Comparison of ENCODE assay signal across 8 cellular contexts in the genomic region with DNA sequence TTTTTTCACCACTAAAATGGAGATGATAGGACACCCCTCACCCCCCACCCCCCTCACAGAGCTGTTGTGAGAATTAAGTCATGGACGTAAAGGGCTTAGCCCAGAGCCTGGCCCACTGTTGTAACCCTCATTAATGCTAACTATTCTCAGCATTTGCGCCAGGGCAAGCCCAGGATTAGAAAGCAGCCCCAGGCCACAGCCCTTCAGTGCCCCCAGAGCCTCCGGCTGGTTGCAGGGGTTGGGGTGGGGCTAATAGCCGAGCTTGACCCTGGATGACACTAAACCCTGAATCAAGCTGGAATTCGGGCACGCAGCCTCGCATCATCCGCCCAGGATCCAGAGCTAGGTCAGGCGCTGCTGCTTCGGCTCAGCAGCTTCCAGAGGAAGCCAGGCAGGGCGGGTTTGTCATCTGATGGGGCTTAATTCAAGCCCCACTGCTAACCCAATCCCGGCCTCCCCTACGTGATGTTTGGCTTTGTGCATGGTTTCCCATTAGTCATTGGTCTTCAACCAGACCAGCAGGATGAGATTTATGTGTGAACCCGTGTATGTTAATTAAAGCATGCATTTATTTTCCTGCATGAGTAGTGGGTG. TPM values are rescaled to one million over a fixed set of nuclear protein-coding genes. Genes with fewer than 3 reads are reported as not detected.
DNase-seq lines count a peak whose midpoint lies in the region; ATAC-seq and TF ChIP-seq lines count a peak whose summit lies in the region.

No MANE protein-coding gene starts in this region.

- H3K4me1 ChIP-seq in heart left ventricle (peaks cover 0 to 43% (median 22%) of the 10 kb centered on the region in 12 donors), psoas muscle (peaks cover 23% of the 10 kb centered on the region)

- no peaks in the 10 kb centered on the region for H3K9me3 Mint-ChIP-seq in activated naive CD4-positive, alpha-beta T cell treated with anti-CD3 and anti-CD28 coated beads, Interleukin-2, amount 10 ng/mL, durations not matched to agents 7 days and 5 days
- H3K9me3 Mint-ChIP-seq in activated T-helper 1 cell treated with anti-CD3 and anti-CD28 coated beads, Interleukin-12 subunit alpha, Interleukin-12 subunit beta, Interleukin-2, Interleukin-4 antibody, amounts not matched to agents 30 ng/mL and 10 ng/mL and 1 ng/mL, durations not matched to agents 14 hours and 24 hours and 36 hours: no peaks in the 10 kb centered on the region

- no peak for DNase-seq in activated naive CD4-positive, alpha-beta T cell treated with anti-CD3 and anti-CD28 coated beads, Interleukin-2, amount 10 ng/mL, durations not matched to agents 7 days and 5 days
- DNase-seq in activated naive CD4-positive, alpha-beta T cell treated with Interleukin-2 at 50 U/mL for 16 hours: no peak
- no peak for DNase-seq in activated T-helper 1 cell treated with anti-CD3 and anti-CD28 coated beads, Interleukin-12 subunit alpha, Interleukin-12 subunit beta, Interleukin-2, Interleukin-4 antibody, amounts not matched to agents 30 ng/mL and 10 ng/mL and 1 ng/mL, durations not matched to agents 14 hours and 24 hours and 36 hours (ENCODE audit: low spot score)
- DNase-seq in heart left ventricle (peak in 4 of 5 donors; percentile 33 to 61 (median 48)), psoas muscle (peak; percentile 71 to 81), SIG-M5 treated with dmso at 0.1 percent for 504 hours (lab: John Stamatoyannopoulos, UW; ENCODE audit: unreplicated experiment) (no peak)
- no peak for DNase-seq in activated CD8-positive, alpha-beta memory T cell treated with anti-CD3 and anti-CD28 coated beads, Interleukin-2, amount 50 U/mL, for 4 hours

- H3K4me3 Mint-ChIP-seq in activated naive CD4-positive, alpha-beta T cell treated with anti-CD3 and anti-CD28 coated beads, Interleukin-2, amount 10 ng/mL, durations not matched to agents 7 days and 5 days: peak overlapping the region; percentile 80
- peak overlapping the region; percentile 84 for H3K4me3 Mint-ChIP-seq in activated T-helper 1 cell treated with anti-CD3 and anti-CD28 coated beads, Interleukin-12 subunit alpha, Interleukin-12 subunit beta, Interleukin-2, Interleukin-4 antibody, amounts not matched to agents 30 ng/mL and 10 ng/mL and 1 ng/mL, durations not matched to agents 14 hours and 24 hours and 36 hours

- no peak for TF ChIP-seq CTCF in heart left ventricle (IDR thresholded peaks at IDR 0.05)
- TF ChIP-seq CTCF in psoas muscle (IDR thresholded peaks at IDR 0.05): no peak

- intact Hi-C loops in activated T-helper 1 cell treated with anti-CD3 and anti-CD28 coated beads, Interleukin-12 subunit alpha, Interleukin-12 subunit beta, Interleukin-2, Interleukin-4 antibody, amounts not matched to agents 30 ng/mL and 10 ng/mL and 1 ng/mL, durations not matched to agents 14 hours and 24 hours and 36 hours (cut with micrococcal nuclease): loop anchor here (2.0 kb wide), 1 partner anchor 21 kb away; no protein-coding TSS in a partner anchor
- intact Hi-C loops in heart left ventricle (cut with DNase I) (loop anchor here in 6 of 10 donors (5.0 to 10.0 kb wide), 3 partner anchors 91 to 159 kb away; a partner anchor contains a TSS), psoas muscle (cut with DNase I) (loop anchor here in 1 of 2 donors (10.0 kb wide), 1 partner anchor 91 kb away; no protein-coding TSS in a partner anchor)

- H3K27ac ChIP-seq in heart left ventricle (peak overlapping the region in 8 of 12 donors; percentile 29 to 88 (median 74)), psoas muscle (no peak overlapping the region)

- ATAC-seq in heart left ventricle (peak in 2 of 4 donors; percentile 2 to 6), psoas muscle (no peak), HG02759 (IDR thresholded peaks at IDR 0.05; ENCODE audit: unreplicated experiment) (no peak)

- peak overlapping the region; percentile 75 for H3K27ac Mint-ChIP-seq in activated naive CD4-positive, alpha-beta T cell treated with anti-CD3 and anti-CD28 coated beads, Interleukin-2, amount 10 ng/mL, durations not matched to agents 7 days and 5 days
- no peak overlapping the region for H3K27ac Mint-ChIP-seq in activated T-helper 1 cell treated with anti-CD3 and anti-CD28 coated beads, Interleukin-12 subunit alpha, Interleukin-12 subunit beta, Interleukin-2, Interleukin-4 antibody, amounts not matched to agents 30 ng/mL and 10 ng/mL and 1 ng/mL, durations not matched to agents 14 hours and 24 hours and 36 hours

- TF ChIP-seq POLR2A in heart left ventricle (IDR thresholded peaks at IDR 0.05): no peak

- H3K9me3 ChIP-seq in heart left ventricle (no peaks in the 10 kb centered on the region), psoas muscle (no peaks in the 10 kb centered on the region)

- H3K4me1 Mint-ChIP-seq in activated naive CD4-positive, alpha-beta T cell treated with anti-CD3 and anti-CD28 coated beads, Interleukin-2, amount 10 ng/mL, durations not matched to agents 7 days and 5 days: peaks cover 38% of the 10 kb centered on the region
- H3K4me1 Mint-ChIP-seq in activated T-helper 1 cell treated with anti-CD3 and anti-CD28 coated beads, Interleukin-12 subunit alpha, Interleukin-12 subunit beta, Interleukin-2, Interleukin-4 antibody, amounts not matched to agents 30 ng/mL and 10 ng/mL and 1 ng/mL, durations not matched to agents 14 hours and 24 hours and 36 hours (ENCODE audit: low read depth): peaks cover 36% of the 10 kb centered on the region

- H3K36me3 ChIP-seq in heart left ventricle: no peaks in the 10 kb centered on the region
- H3K36me3 ChIP-seq in psoas muscle (ENCODE audit: insufficient read depth in 1 of 2, low read depth in 1 of 2): no peaks in the 10 kb centered on the region

- CTCF ChIA-PET in activated naive CD4-positive, alpha-beta T cell treated with anti-CD3 and anti-CD28 coated beads, Interleukin-2, amount 10 ng/mL, durations not matched to agents 7 days and 5 days (lab: Charles Lee): interaction anchor here (0.7 to 1.2 kb wide), 2 partner anchors 102 to 345 kb away, joined by 3 to 4 read pairs; no protein-coding TSS in a partner anchor

- peaks cover under 1% of the 10 kb centered on the region for H3K27me3 Mint-ChIP-seq in activated naive CD4-positive, alpha-beta T cell treated with anti-CD3 and anti-CD28 coated beads, Interleukin-2, amount 10 ng/mL, durations not matched to agents 7 days and 5 days
- H3K27me3 Mint-ChIP-seq in activated T-helper 1 cell treated with anti-CD3 and anti-CD28 coated beads, Interleukin-12 subunit alpha, Interleukin-12 subunit beta, Interleukin-2, Interleukin-4 antibody, amounts not matched to agents 30 ng/mL and 10 ng/mL and 1 ng/mL, durations not matched to agents 14 hours and 24 hours and 36 hours (ENCODE audit: insufficient read depth): no peaks in the 10 kb centered on the region

- H3K27me3 ChIP-seq in heart left ventricle: no peaks in the 10 kb centered on the region
- no peaks in the 10 kb centered on the region for H3K27me3 ChIP-seq in psoas muscle (ENCODE audit: insufficient read depth in 3 of 3, low read length in 2 of 3)

- peak overlapping the region in 11 of 12 donors; percentile 68 to 96 (median 78) for H3K4me3 ChIP-seq in heart left ventricle
- peak overlapping the region; percentile 83 for H3K4me3 ChIP-seq in psoas muscle

- WGBS in heart left ventricle, 4 donors: 28 to 51% (median 37%) methylated on average over 5 to 14 of the region's 14 CpGs
- 30 to 47% (median 33%) methylated on average over 14 of the region's 14 CpGs for WGBS in psoas muscle, 3 donors

- no peaks in the 10 kb centered on the region for H3K36me3 Mint-ChIP-seq in activated naive CD4-positive, alpha-beta T cell treated with anti-CD3 and anti-CD28 coated beads, Interleukin-2, amount 10 ng/mL, durations not matched to agents 7 days and 5 days
- no peaks in the 10 kb centered on the region for H3K36me3 Mint-ChIP-seq in activated T-helper 1 cell treated with anti-CD3 and anti-CD28 coated beads, Interleukin-12 subunit alpha, Interleukin-12 subunit beta, Interleukin-2, Interleukin-4 antibody, amounts not matched to agents 30 ng/mL and 10 ng/mL and 1 ng/mL, durations not matched to agents 14 hours and 24 hours and 36 hours (ENCODE audit: low read depth)

RNA-seq across cellular contexts. Expression of a gene that starts 1.2 kb away (rescaled TPM):
- total RNA-seq in activated T-helper 1 cell treated with anti-CD3 and anti-CD28 coated beads, Interleukin-12 subunit alpha, Interleukin-12 subunit beta, Interleukin-2, Interleukin-4 antibody, amounts not matched to agents 30 ng/mL and 10 ng/mL and 1 ng/mL, durations not matched to agents 14 hours and 24 hours and 36 hours: 5.4 and 5.9 TPM in 2 replicates
- total RNA-seq in heart left ventricle (10 to 100 TPM in 6 of 9 donors, 1 to 10 TPM in 3; 5.0 to 46.0 (median 13.3) TPM), psoas muscle (10 to 100 TPM in 1 of 4 donors, 1 to 10 TPM in 3; 6.1 to 11.4 (median 8.1) TPM)
- polyA plus RNA-seq in heart left ventricle (1 to 10 TPM; 2.2 to 5.2 TPM), psoas muscle (10 to 100 TPM in 1 of 3 donors, 1 to 10 TPM in 2; 2.0 to 12.7 (median 4.5) TPM)

Comparison
In these comparisons a context has a peak if more than half of its experiments do, and no peak if none do; other contexts are left out.
1. DNase-seq: peak in heart left ventricle (4 of 5) and psoas muscle (2 of 2); none in activated naive CD4-positive, alpha-beta T cell treated with anti-CD3 and anti-CD28 coated beads, Interleukin-2, amount 10 ng/mL, durations not matched to agents 7 days and 5 days (single experiment), activated naive CD4-positive, alpha-beta T cell treated with Interleukin-2 at 50 U/mL for 16 hours (single experiment), activated T-helper 1 cell treated with anti-CD3 and anti-CD28 coated beads, Interleukin-12 subunit alpha, Interleukin-12 subunit beta, Interleukin-2, Interleukin-4 antibody, amounts not matched to agents 30 ng/mL and 10 ng/mL and 1 ng/mL, durations not matched to agents 14 hours and 24 hours and 36 hours (single experiment), SIG-M5 treated with dmso at 0.1 percent for 504 hours (single experiment) and activated CD8-positive, alpha-beta memory T cell treated with anti-CD3 and anti-CD28 coated beads, Interleukin-2, amount 50 U/mL, for 4 hours (single experiment).